ENCODE assay signal across 22 cellular contexts in the genomic region with DNA sequence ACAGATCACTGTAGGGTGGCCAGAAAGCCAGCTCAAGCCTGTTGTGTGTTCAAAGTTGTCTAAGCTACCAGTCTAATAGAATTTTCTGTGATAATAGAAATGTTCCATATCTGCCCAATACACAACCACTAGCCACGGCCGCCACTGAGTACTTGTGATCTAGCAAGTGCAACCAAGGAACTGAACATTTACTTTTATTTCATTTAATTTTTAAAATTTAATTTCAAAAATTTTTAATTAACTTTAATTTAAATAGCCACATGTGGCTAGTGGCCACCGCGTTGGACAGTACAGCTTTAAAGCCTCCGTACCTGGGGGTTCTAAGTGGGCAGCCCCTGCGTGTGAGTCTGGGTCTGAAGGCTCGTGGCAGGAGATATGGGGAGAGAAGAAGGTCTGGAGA.
DNase-seq lines count a peak whose midpoint lies in the region; ATAC-seq and TF ChIP-seq lines count a peak whose summit lies in the region.
"Had no signal": no experiment of that assay in that cellular context is flagged by ENCODE, and none has a peak within 500 bp of the region (broad histone marks: within the 10 kb centered on the region; RNA-seq: fewer than 3 reads in every experiment).

No MANE protein-coding gene starts in this region.

- no peak overlapping the region for H3K4me3 Mint-ChIP-seq in stimulated activated naive CD8-positive, alpha-beta T cell treated with anti-CD3 and anti-CD28 coated beads, Interleukin-15, Interleukin-2, amounts not matched to agents 100 ng/mL and 50 ng/mL, for 24 hours
- no peak overlapping the region for H3K4me3 Mint-ChIP-seq in stimulated activated naive CD8-positive, alpha-beta T cell treated with anti-CD3 and anti-CD28 coated beads, Interleukin-15, amount 100 ng/mL, for 72 hours
- H3K4me3 Mint-ChIP-seq in endothelial cell (ENCODE audit: unreplicated experiment) (peak overlapping the region; percentile 74), neural crest cell (no peak overlapping the region)
- H3K4me3 Mint-ChIP-seq in stimulated activated memory B cell treated with anti-CD40 and anti-IgM and Interleukin-4, amounts not matched to agents 10 μg/mL and 1 μg/mL and 100 μg/mL, for 72 hours, result no peak overlapping the region
- H3K4me3 Mint-ChIP-seq: activated CD8-positive, alpha-beta T cell treated with anti-CD3 and anti-CD28 coated beads for 36 hours; activated naive CD8-positive, alpha-beta T cell treated with anti-CD3 and anti-CD28 coated beads, Interleukin-2, amount 10 ng/mL, durations not matched to agents 7 days and 5 days; central memory CD8-positive, alpha-beta T cell; memory B cell; T-helper 1 cell treated with Interleukin-12 subunit alpha and Interleukin-12 subunit beta and Interleukin-4 antibody, amounts not matched to agents 30 μg/mL and 1 μg/mL, for 36 hours had no signal

- H3K27me3 ChIP-seq in prostate gland (replicated peaks; ENCODE audit: insufficient read depth), result no peaks in the 10 kb centered on the region

- H3K27ac ChIP-seq in prostate gland, result peak overlapping the region in 1 of 2 donors; percentile 53

- H3K4me1 ChIP-seq in prostate gland (replicated peaks), result peaks cover 7% of the 10 kb centered on the region

- TF ChIP-seq CTCF in endothelial cell (IDR thresholded peaks at IDR 0.05; ENCODE audit: unreplicated experiment) (no peak), neural crest cell (conservative IDR thresholded peaks at IDR 0.05) (no peak), prostate gland (IDR thresholded peaks at IDR 0.05) (no peak)

- no peaks in the 10 kb centered on the region for H3K9me3 Mint-ChIP-seq in stimulated activated naive CD8-positive, alpha-beta T cell treated with anti-CD3 and anti-CD28 coated beads, Interleukin-15, Interleukin-2, amounts not matched to agents 100 ng/mL and 50 ng/mL, for 24 hours
- H3K9me3 Mint-ChIP-seq in stimulated activated naive CD8-positive, alpha-beta T cell treated with anti-CD3 and anti-CD28 coated beads, Interleukin-15, amount 100 ng/mL, for 72 hours, result no peaks in the 10 kb centered on the region
- H3K9me3 Mint-ChIP-seq in endothelial cell (ENCODE audit: unreplicated experiment) (no peaks in the 10 kb centered on the region), neural crest cell (no peaks in the 10 kb centered on the region)
- H3K9me3 Mint-ChIP-seq in stimulated activated memory B cell treated with anti-CD40 and anti-IgM and Interleukin-4, amounts not matched to agents 10 μg/mL and 1 μg/mL and 100 μg/mL, for 72 hours, result no peaks in the 10 kb centered on the region
- H3K9me3 Mint-ChIP-seq: activated CD8-positive, alpha-beta T cell treated with anti-CD3 and anti-CD28 coated beads for 36 hours; activated naive CD8-positive, alpha-beta T cell treated with anti-CD3 and anti-CD28 coated beads, Interleukin-2, amount 10 ng/mL, durations not matched to agents 7 days and 5 days; activated T-helper 2 cell treated with anti-CD3 and anti-CD28 coated beads, Interferon-gamma antibody, Interleukin-2, Interleukin-4, amounts not matched to agents 10 μg/mL and 5 μg/mL and 100 μg/mL, durations not matched to agents 14 hours and 24 hours and 36 hours; central memory CD8-positive, alpha-beta T cell; memory B cell; T-helper 1 cell treated with Interleukin-12 subunit alpha and Interleukin-12 subunit beta and Interleukin-4 antibody, amounts not matched to agents 30 μg/mL and 1 μg/mL, for 36 hours had no signal

- intact Hi-C loops in prostate gland (cut with DNase I), result no loop called here

- ATAC-seq in stimulated activated naive CD8-positive, alpha-beta T cell treated with anti-CD3 and anti-CD28 coated beads, Interleukin-15, amount 100 ng/mL, for 72 hours, result no peak
- ATAC-seq in stimulated activated memory B cell treated with anti-CD40 and anti-IgM and Interleukin-4, amounts not matched to agents 10 μg/mL and 1 μg/mL and 100 μg/mL, for 72 hours, result no peak
- ATAC-seq: activated CD8-positive, alpha-beta T cell treated with anti-CD3 and anti-CD28 coated beads for 36 hours; HCT116 had no signal

- no peaks in the 10 kb centered on the region for H3K27me3 Mint-ChIP-seq in stimulated activated naive CD8-positive, alpha-beta T cell treated with anti-CD3 and anti-CD28 coated beads, Interleukin-15, Interleukin-2, amounts not matched to agents 100 ng/mL and 50 ng/mL, for 24 hours
- no peaks in the 10 kb centered on the region for H3K27me3 Mint-ChIP-seq in stimulated activated naive CD8-positive, alpha-beta T cell treated with anti-CD3 and anti-CD28 coated beads, Interleukin-15, amount 100 ng/mL, for 72 hours
- H3K27me3 Mint-ChIP-seq in endothelial cell (ENCODE audit: unreplicated experiment) (peaks cover 2% of the 10 kb centered on the region), neural crest cell (ENCODE audit: low read depth) (no peaks in the 10 kb centered on the region)
- peaks cover 25% of the 10 kb centered on the region for H3K27me3 Mint-ChIP-seq in stimulated activated memory B cell treated with anti-CD40 and anti-IgM and Interleukin-4, amounts not matched to agents 10 μg/mL and 1 μg/mL and 100 μg/mL, for 72 hours
- H3K27me3 Mint-ChIP-seq: activated CD8-positive, alpha-beta T cell treated with anti-CD3 and anti-CD28 coated beads for 36 hours; central memory CD8-positive, alpha-beta T cell had no signal

- H3K36me3 Mint-ChIP-seq in stimulated activated naive CD8-positive, alpha-beta T cell treated with anti-CD3 and anti-CD28 coated beads, Interleukin-15, Interleukin-2, amounts not matched to agents 100 ng/mL and 50 ng/mL, for 24 hours (ENCODE audit: low read depth), result no peaks in the 10 kb centered on the region
- H3K36me3 Mint-ChIP-seq in endothelial cell (ENCODE audit: low read depth, unreplicated experiment), result peaks cover 34% of the 10 kb centered on the region
- H3K36me3 Mint-ChIP-seq in neural crest cell (ENCODE audit: low read depth), result peaks cover 11% of the 10 kb centered on the region
- no peaks in the 10 kb centered on the region for H3K36me3 Mint-ChIP-seq in stimulated activated memory B cell treated with anti-CD40 and anti-IgM and Interleukin-4, amounts not matched to agents 10 μg/mL and 1 μg/mL and 100 μg/mL, for 72 hours
- H3K36me3 Mint-ChIP-seq: activated naive CD8-positive, alpha-beta T cell treated with anti-CD3 and anti-CD28 coated beads, Interleukin-2, amount 10 ng/mL, durations not matched to agents 7 days and 5 days; memory B cell had no signal

- peaks cover under 1% of the 10 kb centered on the region for H3K4me1 Mint-ChIP-seq in stimulated activated naive CD8-positive, alpha-beta T cell treated with anti-CD3 and anti-CD28 coated beads, Interleukin-15, Interleukin-2, amounts not matched to agents 100 ng/mL and 50 ng/mL, for 24 hours (ENCODE audit: low read depth)
- H3K4me1 Mint-ChIP-seq in stimulated activated naive CD8-positive, alpha-beta T cell treated with anti-CD3 and anti-CD28 coated beads, Interleukin-15, amount 100 ng/mL, for 72 hours, result peaks cover 2% of the 10 kb centered on the region
- H3K4me1 Mint-ChIP-seq in endothelial cell (ENCODE audit: unreplicated experiment), result peaks cover 37% of the 10 kb centered on the region
- H3K4me1 Mint-ChIP-seq in neural crest cell, result peaks cover 29% of the 10 kb centered on the region
- H3K4me1 Mint-ChIP-seq in stimulated activated memory B cell treated with anti-CD40 and anti-IgM and Interleukin-4, amounts not matched to agents 10 μg/mL and 1 μg/mL and 100 μg/mL, for 72 hours, result no peaks in the 10 kb centered on the region

- no peak for DNase-seq in stimulated activated naive CD8-positive, alpha-beta T cell treated with anti-CD3 and anti-CD28 coated beads, Interleukin-15, amount 100 ng/mL, for 72 hours
- DNase-seq in endothelial cell (ENCODE audit: low spot score) (no peak), neural crest cell (ENCODE audit: low read depth, low spot score) (no peak), T1000 (lab: John Stamatoyannopoulos, UW) (no peak), NAMALWA (ENCODE audit: low spot score) (no peak), prostate gland (ENCODE audit: low spot score) (no peak)
- DNase-seq: activated CD8-positive, alpha-beta T cell treated with anti-CD3 and anti-CD28 coated beads for 36 hours; activated naive CD8-positive, alpha-beta T cell treated with anti-CD3 and anti-CD28 coated beads, Interleukin-2, amount 10 ng/mL, durations not matched to agents 7 days and 5 days; DND-41; kidney; RPMI8226; stimulated activated CD4-positive, alpha-beta T cell treated with anti-CD3 and anti-CD28 coated beads, Interleukin-1b, Interleukin-23, amount 100 ng/mL, for 48 hours; stimulated activated CD8-positive, alpha-beta memory T cell treated with anti-CD3 and anti-CD28 coated beads, Interleukin-4, amount 100 ng/mL, for 48 hours had no signal

- no peaks in the 10 kb centered on the region for H3K36me3 ChIP-seq in prostate gland

- peak overlapping the region; percentile 19 for H3K27ac Mint-ChIP-seq in stimulated activated naive CD8-positive, alpha-beta T cell treated with anti-CD3 and anti-CD28 coated beads, Interleukin-15, Interleukin-2, amounts not matched to agents 100 ng/mL and 50 ng/mL, for 24 hours
- H3K27ac Mint-ChIP-seq in stimulated activated naive CD8-positive, alpha-beta T cell treated with anti-CD3 and anti-CD28 coated beads, Interleukin-15, amount 100 ng/mL, for 72 hours, result no peak overlapping the region
- H3K27ac Mint-ChIP-seq in endothelial cell (ENCODE audit: unreplicated experiment) (peak overlapping the region; percentile 80), neural crest cell (ENCODE audit: unreplicated experiment) (peak overlapping the region; percentile 12)
- H3K27ac Mint-ChIP-seq in stimulated activated memory B cell treated with anti-CD40 and anti-IgM and Interleukin-4, amounts not matched to agents 10 μg/mL and 1 μg/mL and 100 μg/mL, for 72 hours, result no peak overlapping the region
- H3K27ac Mint-ChIP-seq: activated CD8-positive, alpha-beta T cell treated with anti-CD3 and anti-CD28 coated beads for 36 hours; activated naive CD8-positive, alpha-beta T cell treated with anti-CD3 and anti-CD28 coated beads, Interleukin-2, amount 10 ng/mL, durations not matched to agents 7 days and 5 days; activated T-helper 2 cell treated with anti-CD3 and anti-CD28 coated beads, Interferon-gamma antibody, Interleukin-2, Interleukin-4, amounts not matched to agents 10 μg/mL and 5 μg/mL and 100 μg/mL, durations not matched to agents 14 hours and 24 hours and 36 hours; memory B cell; T-helper 1 cell treated with Interleukin-12 subunit alpha and Interleukin-12 subunit beta and Interleukin-4 antibody, amounts not matched to agents 30 μg/mL and 1 μg/mL, for 36 hours had no signal

- 93% methylated on average over 7 of the region's 7 CpGs for WGBS in prostate gland

- H3K4me3 ChIP-seq in prostate gland, result no peak overlapping the region
- H3K4me3 ChIP-seq: smooth muscle cell had no signal

- TF ChIP-seq POLR2A in prostate gland (IDR thresholded peaks at IDR 0.05), result no peak

- no peaks in the 10 kb centered on the region for H3K9me3 ChIP-seq in prostate gland
- H3K9me3 ChIP-seq: SK-N-SH had no signal

Comparison
In these comparisons a context has a peak if more than half of its experiments do, and no peak if none do; other contexts are left out.
1. H3K27ac Mint-ChIP-seq: peak in stimulated activated naive CD8-positive, alpha-beta T cell treated with anti-CD3 and anti-CD28 coated beads, Interleukin-15, Interleukin-2, amounts not matched to agents 100 ng/mL and 50 ng/mL, for 24 hours (single experiment), endothelial cell (single experiment) and neural crest cell (single experiment); none in stimulated activated naive CD8-positive, alpha-beta T cell treated with anti-CD3 and anti-CD28 coated beads, Interleukin-15, amount 100 ng/mL, for 72 hours (0 of 2) and stimulated activated memory B cell treated with anti-CD40 and anti-IgM and Interleukin-4, amounts not matched to agents 10 μg/mL and 1 μg/mL and 100 μg/mL, for 72 hours (single experiment).